ENCODE assay signal across 1 cellular context in genomic region chr11:125257185-125257584, GRCh38.
TF ChIP-seq lines count a peak whose summit lies in the region.

No MANE protein-coding gene starts in this region.

TF ChIP-seq in GM23338, 12 proteins besides CTCF, POLR2A, EP300 and RAD21 (continued from another document):
- TF ChIP-seq, protein P1, sequence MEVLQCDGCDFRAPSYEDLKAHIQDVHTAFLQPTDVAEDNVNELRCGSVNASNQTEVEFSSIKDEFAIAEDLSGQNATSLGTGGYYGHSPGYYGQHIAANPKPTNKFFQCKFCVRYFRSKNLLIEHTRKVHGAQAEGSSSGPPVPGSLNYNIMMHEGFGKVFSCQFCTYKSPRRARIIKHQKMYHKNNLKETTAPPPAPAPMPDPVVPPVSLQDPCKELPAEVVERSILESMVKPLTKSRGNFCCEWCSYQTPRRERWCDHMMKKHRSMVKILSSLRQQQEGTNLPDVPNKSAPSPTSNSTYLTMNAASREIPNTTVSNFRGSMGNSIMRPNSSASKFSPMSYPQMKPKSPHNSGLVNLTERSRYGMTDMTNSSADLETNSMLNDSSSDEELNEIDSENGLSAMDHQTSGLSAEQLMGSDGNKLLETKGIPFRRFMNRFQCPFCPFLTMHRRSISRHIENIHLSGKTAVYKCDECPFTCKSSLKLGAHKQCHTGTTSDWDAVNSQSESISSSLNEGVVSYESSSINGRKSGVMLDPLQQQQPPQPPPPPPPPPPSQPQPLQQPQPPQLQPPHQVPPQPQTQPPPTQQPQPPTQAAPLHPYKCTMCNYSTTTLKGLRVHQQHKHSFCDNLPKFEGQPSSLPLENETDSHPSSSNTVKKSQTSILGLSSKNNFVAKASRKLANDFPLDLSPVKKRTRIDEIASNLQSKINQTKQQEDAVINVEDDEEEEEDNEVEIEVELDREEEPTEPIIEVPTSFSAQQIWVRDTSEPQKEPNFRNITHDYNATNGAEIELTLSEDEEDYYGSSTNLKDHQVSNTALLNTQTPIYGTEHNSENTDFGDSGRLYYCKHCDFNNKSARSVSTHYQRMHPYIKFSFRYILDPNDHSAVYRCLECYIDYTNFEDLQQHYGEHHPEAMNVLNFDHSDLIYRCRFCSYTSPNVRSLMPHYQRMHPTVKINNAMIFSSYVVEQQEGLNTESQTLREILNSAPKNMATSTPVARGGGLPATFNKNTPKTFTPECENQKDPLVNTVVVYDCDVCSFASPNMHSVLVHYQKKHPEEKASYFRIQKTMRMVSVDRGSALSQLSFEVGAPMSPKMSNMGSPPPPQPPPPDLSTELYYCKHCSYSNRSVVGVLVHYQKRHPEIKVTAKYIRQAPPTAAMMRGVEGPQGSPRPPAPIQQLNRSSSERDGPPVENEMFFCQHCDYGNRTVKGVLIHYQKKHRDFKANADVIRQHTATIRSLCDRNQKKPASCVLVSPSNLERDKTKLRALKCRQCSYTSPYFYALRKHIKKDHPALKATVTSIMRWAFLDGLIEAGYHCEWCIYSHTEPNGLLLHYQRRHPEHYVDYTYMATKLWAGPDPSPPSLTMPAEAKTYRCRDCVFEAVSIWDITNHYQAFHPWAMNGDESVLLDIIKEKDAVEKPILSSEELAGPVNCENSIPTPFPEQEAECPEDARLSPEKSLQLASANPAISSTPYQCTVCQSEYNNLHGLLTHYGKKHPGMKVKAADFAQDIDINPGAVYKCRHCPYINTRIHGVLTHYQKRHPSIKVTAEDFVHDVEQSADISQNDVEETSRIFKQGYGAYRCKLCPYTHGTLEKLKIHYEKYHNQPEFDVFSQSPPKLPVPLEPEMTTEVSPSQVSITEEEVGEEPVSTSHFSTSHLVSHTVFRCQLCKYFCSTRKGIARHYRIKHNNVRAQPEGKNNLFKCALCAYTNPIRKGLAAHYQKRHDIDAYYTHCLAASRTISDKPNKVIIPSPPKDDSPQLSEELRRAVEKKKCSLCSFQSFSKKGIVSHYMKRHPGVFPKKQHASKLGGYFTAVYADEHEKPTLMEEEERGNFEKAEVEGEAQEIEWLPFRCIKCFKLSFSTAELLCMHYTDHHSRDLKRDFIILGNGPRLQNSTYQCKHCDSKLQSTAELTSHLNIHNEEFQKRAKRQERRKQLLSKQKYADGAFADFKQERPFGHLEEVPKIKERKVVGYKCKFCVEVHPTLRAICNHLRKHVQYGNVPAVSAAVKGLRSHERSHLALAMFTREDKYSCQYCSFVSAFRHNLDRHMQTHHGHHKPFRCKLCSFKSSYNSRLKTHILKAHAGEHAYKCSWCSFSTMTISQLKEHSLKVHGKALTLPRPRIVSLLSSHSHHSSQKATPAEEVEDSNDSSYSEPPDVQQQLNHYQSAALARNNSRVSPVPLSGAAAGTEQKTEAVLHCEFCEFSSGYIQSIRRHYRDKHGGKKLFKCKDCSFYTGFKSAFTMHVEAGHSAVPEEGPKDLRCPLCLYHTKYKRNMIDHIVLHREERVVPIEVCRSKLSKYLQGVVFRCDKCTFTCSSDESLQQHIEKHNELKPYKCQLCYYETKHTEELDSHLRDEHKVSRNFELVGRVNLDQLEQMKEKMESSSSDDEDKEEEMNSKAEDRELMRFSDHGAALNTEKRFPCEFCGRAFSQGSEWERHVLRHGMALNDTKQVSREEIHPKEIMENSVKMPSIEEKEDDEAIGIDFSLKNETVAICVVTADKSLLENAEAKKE (CRISPR knock-in tag; IDR thresholded peaks at IDR 0.05): peak; percentile 78
